In genomic region chr5:15209053-15209762, GRCh38 we compare ENCODE assay signal across 17 cellular contexts.
A peak's percentile ranks its signal among the peaks of the same experiment; 100 is the strongest.
DNase-seq lines count a peak whose midpoint lies in the region; ATAC-seq lines count a peak whose summit lies in the region.
"Had no signal": no experiment of that assay in that cellular context is flagged by ENCODE, and none has a peak within 500 bp of the region (broad histone marks: within the 10 kb centered on the region; RNA-seq: fewer than 3 reads in every experiment).

No MANE protein-coding gene starts in this region.

- H3K4me2 ChIP-seq in mesendoderm (ENCODE audit: low read length), result no peak overlapping the region

- no peaks in the 10 kb centered on the region for H3K36me3 ChIP-seq in mesendoderm (ENCODE audit: control insufficient read depth, insufficient read depth, low read length)
- H3K36me3 ChIP-seq: HAP-1, Peyer's patch had no signal

- H3K27ac ChIP-seq in mesendoderm (ENCODE audit: low read depth, low read length), result no peak overlapping the region
- H3K27ac ChIP-seq: 22Rv1, Peyer's patch, SK-N-MC had no signal

- no CpG with 5 or more reads among the region's 3 CpGs for WGBS in mesendoderm (ENCODE audit: extremely low coverage, insufficient coverage, low lambda C conversion rate)

- DNase-seq in DMS 273 (lab: John Stamatoyannopoulos, UW; ENCODE audit: unreplicated experiment), result peak; percentile 7
- no peak for DNase-seq in DMS 273 treated with DMSO at 0.1 percent for 48 hours (lab: John Stamatoyannopoulos, UW)
- peak; percentile 39 for DNase-seq in NCI-H226
- DNase-seq in amniotic epithelial cell (ENCODE audit: low read depth), result peak; percentile 20
- peak; percentile 7 for DNase-seq in mesendoderm
- no peak for DNase-seq in NCI-H187 (lab: John Stamatoyannopoulos, UW)
- DNase-seq: GDM1, NCI-H1105, NCI-H2081 treated with DMSO at 0.1 percent for 48 hours, NCI-H69, Peyer's patch had no signal

- H3K4me3 ChIP-seq in mesendoderm (ENCODE audit: low read length), result no peak overlapping the region
- H3K4me3 ChIP-seq: HAP-1, Peyer's patch, SK-N-MC had no signal

- H2BK120ac ChIP-seq in mesendoderm (ENCODE audit: low read depth, low read length), result no peak overlapping the region

- no peaks in the 10 kb centered on the region for H3K4me1 ChIP-seq in mesendoderm (ENCODE audit: control insufficient read depth, low read depth, low read length)
- H3K4me1 ChIP-seq: HAP-1, Peyer's patch had no signal

- no peak overlapping the region for H2BK15ac ChIP-seq in mesendoderm (replicated peaks; ENCODE audit: low read depth)

- no peak overlapping the region for H3K23ac ChIP-seq in mesendoderm (ENCODE audit: low read length)

- ATAC-seq in GM18511 (IDR thresholded peaks at IDR 0.05; ENCODE audit: unreplicated experiment) (no peak), HG02884 (IDR thresholded peaks at IDR 0.05; ENCODE audit: unreplicated experiment) (no peak)
- ATAC-seq: Right ventricle myocardium inferior had no signal

- H3K79me2 ChIP-seq in mesendoderm (ENCODE audit: control insufficient read depth, insufficient read depth, low read length), result no peaks in the 10 kb centered on the region

- H3K56ac ChIP-seq in mesendoderm (ENCODE audit: low read length), result no peak overlapping the region

- no peaks in the 10 kb centered on the region for H3K79me1 ChIP-seq in mesendoderm (ENCODE audit: low read length)

- no peaks in the 10 kb centered on the region for H3K27me3 ChIP-seq in mesendoderm (ENCODE audit: insufficient read depth, low read length, poor library complexity)
- H3K27me3 ChIP-seq: Peyer's patch had no signal

- no peak overlapping the region for H3K4ac ChIP-seq in mesendoderm (ENCODE audit: low read depth, low read length)

- no peak overlapping the region for H3K9ac ChIP-seq in mesendoderm (ENCODE audit: low read length)

- no peak overlapping the region for H3K18ac ChIP-seq in mesendoderm (ENCODE audit: low read length)

- no peak overlapping the region for H2BK5ac ChIP-seq in mesendoderm (ENCODE audit: low read length)

- H4K8ac ChIP-seq in mesendoderm (ENCODE audit: low read depth, low read length), result no peak overlapping the region

- H2AK5ac ChIP-seq in mesendoderm (ENCODE audit: low read length), result no peak overlapping the region

- H4K5ac ChIP-seq in mesendoderm (ENCODE audit: low read length), result no peak overlapping the region

Comparison
In these comparisons a context has a peak if more than half of its experiments do, and no peak if none do; other contexts are left out.
1. DNase-seq: peak in DMS 273 (single experiment), NCI-H226 (single experiment), amniotic epithelial cell (single experiment) and mesendoderm (single experiment); none in DMS 273 treated with DMSO at 0.1 percent for 48 hours (single experiment) and NCI-H187 (0 of 2).